8 cellular contexts compared by ENCODE assay signal in the genomic region with DNA sequence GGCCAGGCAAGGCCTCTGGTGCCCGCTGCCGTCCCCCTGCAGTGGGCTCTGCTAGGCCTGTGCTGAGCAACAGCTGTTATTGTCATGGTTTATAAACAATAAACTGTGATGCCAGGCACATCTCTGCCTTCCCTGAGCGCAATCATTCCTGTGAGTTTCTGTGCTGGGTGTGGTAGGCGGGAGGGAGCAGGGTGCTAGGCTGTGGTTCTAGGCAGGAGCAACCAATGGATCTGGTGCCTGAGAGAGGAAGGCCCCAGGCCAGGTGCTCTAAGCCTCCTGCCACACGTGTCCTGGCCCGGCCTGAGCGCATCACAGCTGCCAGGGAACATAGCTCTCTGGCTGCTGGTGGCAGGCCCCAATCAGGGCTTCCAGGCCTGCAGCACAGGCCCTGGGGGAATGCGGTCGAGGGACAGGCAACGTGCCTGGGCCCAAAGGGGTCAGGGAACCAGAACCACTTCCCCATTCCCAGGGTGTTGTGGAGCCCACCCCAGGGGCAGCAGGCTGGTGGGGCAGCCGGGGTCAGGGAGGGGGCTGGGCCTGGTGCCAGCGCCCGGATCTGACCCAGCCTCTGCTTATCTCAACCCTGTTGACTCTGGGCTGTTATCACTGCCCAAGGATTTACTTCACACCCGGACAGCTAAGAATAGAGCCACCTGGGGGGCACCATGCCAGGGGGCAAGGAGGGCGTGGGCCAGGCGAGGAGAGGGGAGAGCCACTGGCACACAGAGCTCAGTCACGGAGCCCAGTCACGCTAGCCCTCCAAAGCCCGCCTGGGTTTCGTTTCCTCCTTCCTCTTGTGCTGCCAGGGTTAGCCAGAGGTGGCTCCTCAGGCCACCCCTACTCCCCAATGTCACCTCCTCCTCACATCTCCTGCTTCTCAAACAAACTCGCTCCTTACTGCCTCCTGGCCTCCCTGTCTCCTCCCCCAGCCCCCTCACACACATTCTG. TPM values are rescaled to one million over a fixed set of nuclear protein-coding genes. Genes with fewer than 3 reads are reported as not detected.
DNase-seq lines count a peak whose midpoint lies in the region; ATAC-seq, FAIRE-seq and TF ChIP-seq lines count a peak whose summit lies in the region.

No MANE protein-coding gene starts in this region.

- H3K9me1 ChIP-seq in IMR-90 (ENCODE audit: insufficient read depth, low read length) = no peaks in the 10 kb centered on the region

- H3K27me3 ChIP-seq in DOHH2 (ENCODE audit: control insufficient read depth, low read length) (no peaks in the 10 kb centered on the region), IMR-90 (ENCODE audit: control insufficient read depth, insufficient read depth, low read length) (no peaks in the 10 kb centered on the region), duodenal mucosa (ENCODE audit: control insufficient read depth in 1 of 2, insufficient read depth in 2 of 2, low read length in 2 of 2) (no peaks in the 10 kb centered on the region), small intestine (ENCODE audit: control insufficient read depth in 2 of 2, insufficient read depth in 2 of 2, low read length in 2 of 2) (no peaks in the 10 kb centered on the region)

- no TSS peak for BruUV-seq in IMR-90 (replicated peaks; lab: Mats Ljungman, UMichigan)

- no peak for TF ChIP-seq POLR2A in IMR-90 (IDR thresholded peaks at IDR 0.05; ENCODE audit: low read depth, low read length)

- no peak overlapping the region for H3K23ac ChIP-seq in IMR-90 (ENCODE audit: low read depth, low read length)

- H3K14ac ChIP-seq in IMR-90 (replicated peaks; ENCODE audit: low read depth, low read length) = no peak overlapping the region

- no peak for TF ChIP-seq RAD21 in IMR-90 (IDR thresholded peaks at IDR 0.05; ENCODE audit: low read length)

- TF ChIP-seq CTCF in DOHH2 (IDR thresholded peaks at IDR 0.05; ENCODE audit: low read depth, low read length, poor library complexity, severe bottlenecking) (peak; percentile 49), IMR-90 (conservative IDR thresholded peaks at IDR 0.05; ENCODE audit: low read depth, low read length) (no peak)

- H4K8ac ChIP-seq in IMR-90 (ENCODE audit: low read depth in 2 of 2, low read length in 2 of 2) = no peak overlapping the region

- no peak overlapping the region for H2BK120ac ChIP-seq in IMR-90 (ENCODE audit: low read depth, low read length)

- H3K27ac ChIP-seq in DOHH2 (ENCODE audit: low read depth, low read length) (0 out of 2 replicates have a peak overlapping the region, but pooled peaks have one; percentile 27), IMR-90 (ENCODE audit: insufficient read depth, low read length) (no peak overlapping the region), duodenal mucosa (ENCODE audit: low read depth, low read length) (peak overlapping the region; percentile 61), small intestine (ENCODE audit: low read depth in 1 of 2, low read length in 1 of 2) (peak overlapping the region; percentile 36 to 67)

- in situ Hi-C loops in IMR-90 (cut with MboI; ENCODE audit: low sequenced_read_pairs) = no loop called here

- H3K4me1 ChIP-seq in DOHH2 (ENCODE audit: control insufficient read depth, low read length) (peaks cover 24% of the 10 kb centered on the region), IMR-90 (ENCODE audit: control insufficient read depth, insufficient read depth, low read length) (no peaks in the 10 kb centered on the region), duodenal mucosa (ENCODE audit: control insufficient read depth in 1 of 2, insufficient read depth in 2 of 2, low read length in 2 of 2) (peaks cover 37 to 51% of the 10 kb centered on the region in 2 donors), small intestine (ENCODE audit: control insufficient read depth in 2 of 2, insufficient read depth in 1 of 2, low read depth in 1 of 2, low read length in 1 of 2) (peaks cover 4 to 8% of the 10 kb centered on the region in 2 donors)

- peak overlapping the region; percentile 60 for H3K4me2 ChIP-seq in DOHH2 (ENCODE audit: low read length)
- H3K4me2 ChIP-seq in IMR-90 (ENCODE audit: low read depth, low read length) = no peak overlapping the region

- H3K36me3 ChIP-seq in DOHH2 (ENCODE audit: control insufficient read depth, low read length) (no peaks in the 10 kb centered on the region), IMR-90 (ENCODE audit: control insufficient read depth, insufficient read depth, low read length) (peaks cover 13% of the 10 kb centered on the region), duodenal mucosa (ENCODE audit: control insufficient read depth in 1 of 2, insufficient read depth in 2 of 2, low read length in 2 of 2) (no peaks in the 10 kb centered on the region), small intestine (ENCODE audit: control insufficient read depth in 2 of 2, insufficient read depth in 2 of 2, low read length in 2 of 2) (no peaks in the 10 kb centered on the region)

- POLR2A ChIA-PET in IMR-90 (lab: Charles Lee; ENCODE audit: unreplicated experiment) = no interaction called here

- intact Hi-C loops in IMR-90 (cut with micrococcal nuclease) = no loop called here

- DNase-seq in IMR-90 = no peak
- DNase-seq in small intestine = peak; percentile 63
- DNase-seq in AML-193 (lab: John Stamatoyannopoulos, UW) = no peak
- DNase-seq in NCI-H69 (lab: John Stamatoyannopoulos, UW) = no peak
- no peak for DNase-seq in stimulated activated CD4-positive, alpha-beta T cell treated with anti-CD3 and anti-CD28 coated beads, Interleukin-12 subunit alpha, Interleukin-12 subunit beta, amount 100 ng/mL, for 4 hours

- no peak overlapping the region for H3K18ac ChIP-seq in IMR-90 (ENCODE audit: low read depth, low read length)

- H3K9ac ChIP-seq in IMR-90 (ENCODE audit: low read depth, low read length) (no peak overlapping the region), duodenal mucosa (ENCODE audit: low read depth in 1 of 2, low read length in 2 of 2) (peak overlapping the region; percentile 18 to 55)

- H3K4me3 ChIP-seq in DOHH2 (ENCODE audit: low read length) (peak overlapping the region; percentile 52), IMR-90 (ENCODE audit: insufficient read depth, low read depth, low read length) (no peak overlapping the region), duodenal mucosa (ENCODE audit: low read depth in 1 of 2, low read length in 2 of 2) (peak overlapping the region in 1 of 2 donors; percentile 36), small intestine (ENCODE audit: low read depth in 1 of 2, low read length in 2 of 2) (no peak overlapping the region)

- H4K20me1 ChIP-seq in DOHH2 (ENCODE audit: control insufficient read depth, insufficient read depth, low read depth, low read length) (no peaks in the 10 kb centered on the region), IMR-90 (ENCODE audit: insufficient read depth, low read length) (no peaks in the 10 kb centered on the region)

- H3K79me2 ChIP-seq in DOHH2 (ENCODE audit: control insufficient read depth, low read length) = no peaks in the 10 kb centered on the region

- H4K5ac ChIP-seq in IMR-90 (ENCODE audit: low read depth, low read length) = no peak overlapping the region

- H2AFZ ChIP-seq in IMR-90 (replicated peaks; ENCODE audit: low read length, poor library complexity) = no peak overlapping the region

- no peaks in the 10 kb centered on the region for H3K9me2 ChIP-seq in DOHH2 (replicated peaks; ENCODE audit: control insufficient read depth, low read length)

- H3K9me3 ChIP-seq in DOHH2 (ENCODE audit: control insufficient read depth, insufficient read depth, low read length) (no peaks in the 10 kb centered on the region), IMR-90 (ENCODE audit: control insufficient read depth, insufficient read depth, low read length) (no peaks in the 10 kb centered on the region), duodenal mucosa (ENCODE audit: control insufficient read depth in 1 of 2, low read length in 2 of 2) (no peaks in the 10 kb centered on the region), small intestine (ENCODE audit: control insufficient read depth, low read depth) (no peaks in the 10 kb centered on the region)

- no peak overlapping the region for H2AK9ac ChIP-seq in IMR-90 (replicated peaks; ENCODE audit: low read depth, low read length, poor library complexity)

- ATAC-seq in GM19455 (IDR thresholded peaks at IDR 0.05; ENCODE audit: unreplicated experiment) (peak; percentile 88), IMR-90 (ENCODE audit: low read depth) (peak; percentile 15)

- H2AK5ac ChIP-seq in IMR-90 (ENCODE audit: low read depth, low read length) = no peak overlapping the region

- H3K56ac ChIP-seq in IMR-90 (ENCODE audit: extremely low read depth, insufficient read depth, low read length) = no peak overlapping the region

- no peaks in the 10 kb centered on the region for H3F3A ChIP-seq in DOHH2 (ENCODE audit: control insufficient read depth, insufficient read depth)

- 66% methylated on average over 8 of the region's 21 CpGs; no CpG with 5 or more reads in 1 of the 2 experiments for WGBS in IMR-90 (ENCODE audit: extremely low coverage in 2 of 2, insufficient read length in 1 of 2), 2 experiments
- WGBS in small intestine, 3 donors = 16 to 54% (median 25%) methylated on average over 21 of the region's 21 CpGs

- FAIRE-seq in small intestine (lab: Jason Lieb, UNC) = no peak

- H2BK15ac ChIP-seq in IMR-90 (ENCODE audit: low read depth, low read length) = no peak overlapping the region

- no peak overlapping the region for H2BK20ac ChIP-seq in IMR-90 (ENCODE audit: low read depth, low read length)

- dilution Hi-C loops in IMR-90 (cut with HindIII; ENCODE audit: low sequenced_read_pairs, unreplicated experiment) = no loop called here

- H3K4ac ChIP-seq in IMR-90 (ENCODE audit: low read depth, low read length) = no peak overlapping the region

- no peaks in the 10 kb centered on the region for H3K79me1 ChIP-seq in IMR-90 (ENCODE audit: low read depth in 1 of 2, low read length in 2 of 2)

- H4K91ac ChIP-seq in IMR-90 (ENCODE audit: insufficient read depth, low read depth, low read length) = no peak overlapping the region

- no peak overlapping the region for H2BK5ac ChIP-seq in IMR-90 (ENCODE audit: low read depth, low read length, poor library complexity, severe bottlenecking)

- CTCF ChIA-PET in IMR-90 (lab: Yijun Ruan, JAX) = interaction anchor here (1.2 kb wide), 1 partner anchor 8 kb away, joined by 4 read pairs; no protein-coding TSS in a partner anchor

RNA-seq across cellular contexts. Expression of gene TRIM46, which starts 11.5 kb away (rescaled TPM):
- total RNA-seq in IMR-90 (2012; rRNA removed) = 2.3 and 2.5 TPM in 2 replicates
- 6.2 and 6.9 TPM in 2 replicates for polyA plus RNA-seq in IMR-90 (2012; rRNA removed)
- 4.3 and 5.5 TPM in 2 replicates for polyA plus RNA-seq in IMR-90 (2012; cell fraction: cytosol; rRNA removed)
- 26.2 and 56.7 TPM in 2 replicates for polyA plus RNA-seq in IMR-90 (2012; cell fraction: nucleus; rRNA removed; ENCODE audit: low replicate concordance)
- polyA plus RNA-seq in small intestine = under 1 TPM in 2 of 3 donors, not detected in 1; 0.27 to 0.57 TPM

RNA-seq across cellular contexts. Expression of gene KRTCAP2, which starts 12.0 kb away (rescaled TPM):
- 76.1 and 76.7 TPM in 2 replicates for total RNA-seq in IMR-90 (2012; rRNA removed)
- 189 and 232 TPM in 2 replicates for polyA plus RNA-seq in IMR-90 (2012; rRNA removed)
- 399 and 412 TPM in 2 replicates for polyA plus RNA-seq in IMR-90 (2012; cell fraction: cytosol; rRNA removed)
- 167 and 203 TPM in 2 replicates for polyA plus RNA-seq in IMR-90 (2012; cell fraction: nucleus; rRNA removed; ENCODE audit: low replicate concordance)
- polyA plus RNA-seq in small intestine = 100 to 1,000 TPM; 164 to 286 (median 239) TPM

RNA-seq across cellular contexts. Expression of gene THBS3, which starts 22.6 kb away (rescaled TPM):
- 13.1 and 15.1 TPM in 2 replicates for total RNA-seq in IMR-90 (2012; rRNA removed)
- polyA plus RNA-seq in IMR-90 (2012; rRNA removed) (28.3 and 30.4 TPM in 2 replicates), small intestine (10 to 100 TPM; 11.3 to 15.9 (median 13.8) TPM)
- 10.9 and 18.2 TPM in 2 replicates for polyA plus RNA-seq in IMR-90 (2012; cell fraction: cytosol; rRNA removed)
- polyA plus RNA-seq in IMR-90 (2012; cell fraction: nucleus; rRNA removed; ENCODE audit: low replicate concordance) = 178 and 204 TPM in 2 replicates

RNA-seq across cellular contexts. Expression of gene MTX1, which starts 23.4 kb away (rescaled TPM):
- total RNA-seq in IMR-90 (2012; rRNA removed) = 51.4 and 67.2 TPM in 2 replicates
- polyA plus RNA-seq in IMR-90 (2012; rRNA removed) = 73.7 and 73.9 TPM in 2 replicates
- polyA plus RNA-seq in IMR-90 (2012; cell fraction: cytosol; rRNA removed) = 58.0 and 97.7 TPM in 2 replicates
- polyA plus RNA-seq in IMR-90 (2012; cell fraction: nucleus; rRNA removed; ENCODE audit: low replicate concordance) = 36.9 and 80.4 TPM in 2 replicates
- 10 to 100 TPM; 44.9 to 72.2 (median 53.9) TPM for polyA plus RNA-seq in small intestine

RNA-seq across cellular contexts. Expression of gene DPM3, which starts 44.8 kb away (rescaled TPM):
- 29.0 and 30.6 TPM in 2 replicates for total RNA-seq in IMR-90 (2012; rRNA removed)
- polyA plus RNA-seq in IMR-90 (2012; rRNA removed) = 129 and 138 TPM in 2 replicates
- polyA plus RNA-seq in IMR-90 (2012; cell fraction: cytosol; rRNA removed) = 211 and 435 TPM in 2 replicates
- polyA plus RNA-seq in IMR-90 (2012; cell fraction: nucleus; rRNA removed; ENCODE audit: low replicate concordance) = 30.8 and 68.8 TPM in 2 replicates
- polyA plus RNA-seq in small intestine = 100 to 1,000 TPM; 215 to 306 (median 261) TPM
